ENCODE assay signal across 1 cellular context in the genomic region with DNA sequence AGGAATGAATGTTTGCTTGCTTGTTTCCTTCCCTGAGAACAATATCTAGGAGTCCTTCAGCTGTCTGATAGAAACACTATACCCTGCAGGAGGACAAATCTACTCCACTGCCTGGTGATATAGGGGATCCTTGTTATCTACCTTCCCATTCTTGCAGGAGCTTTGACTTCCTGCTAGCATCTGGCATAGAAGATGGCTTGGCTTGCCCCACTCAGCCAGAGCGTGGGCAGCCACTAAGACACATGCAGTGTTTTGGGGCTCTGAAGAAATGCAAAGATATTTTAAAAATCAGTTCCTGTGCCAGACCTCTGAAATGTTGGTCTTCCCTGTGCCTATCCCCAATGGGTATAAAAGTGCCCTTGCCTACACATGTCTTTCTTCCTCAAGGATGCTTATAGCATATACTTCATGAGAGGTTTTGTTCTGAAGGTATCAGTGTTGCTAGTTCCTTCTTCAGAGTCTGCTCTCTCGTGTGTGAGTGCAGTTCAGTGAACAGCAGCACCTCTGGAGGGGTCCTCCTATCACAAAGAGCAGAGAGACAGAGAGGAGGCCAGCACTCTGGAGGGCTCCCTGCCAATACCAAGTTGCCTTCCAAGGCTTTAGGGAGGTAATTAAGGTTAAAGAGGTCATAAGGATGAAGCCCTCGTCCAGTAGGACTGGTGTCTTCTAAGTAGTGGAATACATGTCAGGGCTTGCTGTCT.
TF ChIP-seq lines count a peak whose summit lies in the region.

No MANE protein-coding gene starts in this region.

TF ChIP-seq in GM23338, 12 proteins besides CTCF, POLR2A, EP300 and RAD21 (continued from another document):
- TF ChIP-seq, protein P1, sequence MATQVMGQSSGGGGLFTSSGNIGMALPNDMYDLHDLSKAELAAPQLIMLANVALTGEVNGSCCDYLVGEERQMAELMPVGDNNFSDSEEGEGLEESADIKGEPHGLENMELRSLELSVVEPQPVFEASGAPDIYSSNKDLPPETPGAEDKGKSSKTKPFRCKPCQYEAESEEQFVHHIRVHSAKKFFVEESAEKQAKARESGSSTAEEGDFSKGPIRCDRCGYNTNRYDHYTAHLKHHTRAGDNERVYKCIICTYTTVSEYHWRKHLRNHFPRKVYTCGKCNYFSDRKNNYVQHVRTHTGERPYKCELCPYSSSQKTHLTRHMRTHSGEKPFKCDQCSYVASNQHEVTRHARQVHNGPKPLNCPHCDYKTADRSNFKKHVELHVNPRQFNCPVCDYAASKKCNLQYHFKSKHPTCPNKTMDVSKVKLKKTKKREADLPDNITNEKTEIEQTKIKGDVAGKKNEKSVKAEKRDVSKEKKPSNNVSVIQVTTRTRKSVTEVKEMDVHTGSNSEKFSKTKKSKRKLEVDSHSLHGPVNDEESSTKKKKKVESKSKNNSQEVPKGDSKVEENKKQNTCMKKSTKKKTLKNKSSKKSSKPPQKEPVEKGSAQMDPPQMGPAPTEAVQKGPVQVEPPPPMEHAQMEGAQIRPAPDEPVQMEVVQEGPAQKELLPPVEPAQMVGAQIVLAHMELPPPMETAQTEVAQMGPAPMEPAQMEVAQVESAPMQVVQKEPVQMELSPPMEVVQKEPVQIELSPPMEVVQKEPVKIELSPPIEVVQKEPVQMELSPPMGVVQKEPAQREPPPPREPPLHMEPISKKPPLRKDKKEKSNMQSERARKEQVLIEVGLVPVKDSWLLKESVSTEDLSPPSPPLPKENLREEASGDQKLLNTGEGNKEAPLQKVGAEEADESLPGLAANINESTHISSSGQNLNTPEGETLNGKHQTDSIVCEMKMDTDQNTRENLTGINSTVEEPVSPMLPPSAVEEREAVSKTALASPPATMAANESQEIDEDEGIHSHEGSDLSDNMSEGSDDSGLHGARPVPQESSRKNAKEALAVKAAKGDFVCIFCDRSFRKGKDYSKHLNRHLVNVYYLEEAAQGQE (IDR thresholded peaks at IDR 0.05; ENCODE audit: unreplicated experiment), result no peak
- TF ChIP-seq EZH2 (IDR thresholded peaks at IDR 0.05; ENCODE audit: low read depth, unreplicated experiment), result no peak
- no peak for TF ChIP-seq POLR2AphosphoS5 (IDR thresholded peaks at IDR 0.05; ENCODE audit: low read depth)
